In the genomic region with DNA sequence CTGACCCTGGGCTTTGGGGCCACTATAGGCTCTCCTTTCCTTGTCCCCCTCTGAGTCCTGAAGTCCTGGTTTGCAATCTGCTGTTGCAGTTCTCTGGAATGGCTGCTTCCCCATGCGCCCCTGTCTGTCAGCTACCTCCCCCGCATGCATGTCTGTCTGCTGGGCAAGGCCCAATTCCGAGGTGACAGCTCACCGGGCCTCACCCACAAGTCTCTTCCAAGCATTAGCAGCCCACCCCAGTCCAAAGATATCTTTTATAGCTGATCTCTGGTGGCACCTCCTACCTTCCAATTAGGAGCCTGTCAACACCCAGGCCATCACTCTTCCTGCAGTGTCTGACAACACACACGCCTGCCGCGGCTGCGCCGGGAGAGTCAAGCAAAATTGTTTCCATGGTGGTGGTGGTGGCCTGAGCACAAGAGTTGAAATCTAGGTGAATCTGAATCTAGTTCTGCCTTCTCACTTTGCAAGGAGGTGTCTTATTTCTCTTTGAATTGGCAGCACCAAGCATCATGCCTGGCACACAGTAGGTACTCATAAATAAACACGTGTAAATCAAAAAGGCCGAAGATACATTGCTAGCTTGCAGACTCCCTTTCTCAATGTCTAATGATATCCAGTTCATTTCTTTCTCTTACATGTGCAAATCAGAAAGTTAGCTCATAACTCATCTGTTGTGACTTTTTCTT, we compare ENCODE assay signal across 11 cellular contexts. TPM values are rescaled to one million over a fixed set of nuclear protein-coding genes. Genes with fewer than 3 reads are reported as not detected.
DNase-seq lines count a peak whose midpoint lies in the region; ATAC-seq lines count a peak whose summit lies in the region.
"Had no signal": no experiment of that assay in that cellular context is flagged by ENCODE, and none has a peak within 500 bp of the region (broad histone marks: within the 10 kb centered on the region; RNA-seq: fewer than 3 reads in every experiment).

No MANE protein-coding gene starts in this region.

- H3K4me3 ChIP-seq in neuronal stem cell (ENCODE audit: low read length in 2 of 2) = no peak overlapping the region

- no peak overlapping the region for H2BK12ac ChIP-seq in neuronal stem cell (ENCODE audit: low read length)

- no peak overlapping the region for H2BK15ac ChIP-seq in neuronal stem cell (ENCODE audit: low read length)

- peaks cover 0 to 19% (median 0%) of the 10 kb centered on the region in 3 experiments for H3K27me3 ChIP-seq in neuronal stem cell (ENCODE audit: control insufficient read depth in 3 of 3, insufficient read depth in 3 of 3, low read depth in 1 of 3, low read length in 3 of 3)
- H3K27me3 ChIP-seq: sigmoid colon had no signal

- H3K27ac ChIP-seq in KOPT-K1 (ENCODE audit: low read depth, low read length, poor library complexity, severe bottlenecking) (peak overlapping the region; percentile 78), neuronal stem cell (replicated peaks; ENCODE audit: low read length) (no peak overlapping the region)

- H3K4me1 ChIP-seq in neuronal stem cell (ENCODE audit: control insufficient read depth in 2 of 2, insufficient read depth in 1 of 2, low read depth in 1 of 2, low read length in 2 of 2) = peaks cover 6 to 15% of the 10 kb centered on the region in 2 donors
- H3K4me1 ChIP-seq: sigmoid colon had no signal

- DNase-seq in Daoy (ENCODE audit: low read depth) (peak; percentile 17), UCSD-AML1 (lab: John Stamatoyannopoulos, UW; ENCODE audit: unreplicated experiment) (peak; percentile 79), neuronal stem cell (ENCODE audit: low spot score) (no peak), AML-193 (lab: John Stamatoyannopoulos, UW) (no peak)
- no peak for DNase-seq in activated T-helper 2 cell treated with anti-CD3 and anti-CD28 coated beads, Interferon-gamma antibody, Interleukin-2, Interleukin-4, amounts not matched to agents 10 μg/mL and 5 μg/mL and 100 μg/mL, durations not matched to agents 14 hours and 24 hours and 36 hours (ENCODE audit: low spot score)
- DNase-seq: DMS53, NCI-H2171, sigmoid colon had no signal

- H3K27me3 Mint-ChIP-seq in activated T-helper 2 cell treated with anti-CD3 and anti-CD28 coated beads, Interferon-gamma antibody, Interleukin-2, Interleukin-4, amounts not matched to agents 10 μg/mL and 5 μg/mL and 100 μg/mL, durations not matched to agents 14 hours and 24 hours and 36 hours (ENCODE audit: low read depth) = peaks cover 82% of the 10 kb centered on the region

- H3K79me1 ChIP-seq in neuronal stem cell (ENCODE audit: low read depth, low read length) = no peaks in the 10 kb centered on the region

- no peak overlapping the region for H3K4me2 ChIP-seq in neuronal stem cell (ENCODE audit: insufficient read depth, low read length, poor library complexity, severe bottlenecking)

- no peak overlapping the region for H3K18ac ChIP-seq in neuronal stem cell (ENCODE audit: low read length)

- ATAC-seq in GM19467 (IDR thresholded peaks at IDR 0.05; ENCODE audit: unreplicated experiment) (no peak), HG02852 (IDR thresholded peaks at IDR 0.05; ENCODE audit: unreplicated experiment) (no peak)

- no peak overlapping the region for H2BK120ac ChIP-seq in neuronal stem cell (ENCODE audit: low read depth, low read length)

- no peak overlapping the region for H3K4ac ChIP-seq in neuronal stem cell (ENCODE audit: low read length)

- no peak overlapping the region for H3K27ac Mint-ChIP-seq in activated T-helper 2 cell treated with anti-CD3 and anti-CD28 coated beads, Interferon-gamma antibody, Interleukin-2, Interleukin-4, amounts not matched to agents 10 μg/mL and 5 μg/mL and 100 μg/mL, durations not matched to agents 14 hours and 24 hours and 36 hours

- H3K9me3 ChIP-seq in KOPT-K1 (ENCODE audit: insufficient read depth, low read length, poor library complexity, severe bottlenecking) = no peaks in the 10 kb centered on the region
- H3K9me3 ChIP-seq in neuronal stem cell (replicated peaks in 1 of 2; ENCODE audit: control insufficient read depth in 2 of 2, insufficient read depth in 1 of 2, low read depth in 1 of 2, low read length in 2 of 2) = no peaks in the 10 kb centered on the region
- H3K9me3 ChIP-seq: sigmoid colon had no signal

- H4K8ac ChIP-seq in neuronal stem cell (ENCODE audit: low read depth, low read length) = no peak overlapping the region

- peaks cover 8% of the 10 kb centered on the region; the same call in 1 of the 2 replicates for H3K36me3 ChIP-seq in KOPT-K1 (ENCODE audit: insufficient read depth, low read length)
- H3K36me3 ChIP-seq in neuronal stem cell (replicated peaks in 1 of 2; ENCODE audit: control insufficient read depth in 2 of 2, insufficient read depth in 2 of 2, low read length in 2 of 2) = no peaks in the 10 kb centered on the region
- H3K36me3 ChIP-seq: sigmoid colon had no signal

- WGBS in neuronal stem cell (ENCODE audit: extremely low coverage in 2 of 2, insufficient read length in 2 of 2, insufficient replicate concordance in 1 of 2), 2 donors = no CpG with 5 or more reads among the region's 11 CpGs

- H3K9ac ChIP-seq in neuronal stem cell (ENCODE audit: low read depth, low read length, poor library complexity) = no peak overlapping the region

- H3K9me3 Mint-ChIP-seq in activated T-helper 2 cell treated with anti-CD3 and anti-CD28 coated beads, Interferon-gamma antibody, Interleukin-2, Interleukin-4, amounts not matched to agents 10 μg/mL and 5 μg/mL and 100 μg/mL, durations not matched to agents 14 hours and 24 hours and 36 hours = no peaks in the 10 kb centered on the region

- no peak overlapping the region for H4K91ac ChIP-seq in neuronal stem cell (ENCODE audit: low read depth, low read length, poor library complexity)

- H3K36me3 Mint-ChIP-seq in activated T-helper 2 cell treated with anti-CD3 and anti-CD28 coated beads, Interferon-gamma antibody, Interleukin-2, Interleukin-4, amounts not matched to agents 10 μg/mL and 5 μg/mL and 100 μg/mL, durations not matched to agents 14 hours and 24 hours and 36 hours (ENCODE audit: low read depth) = no peaks in the 10 kb centered on the region

- peaks cover 19% of the 10 kb centered on the region for H3K4me1 Mint-ChIP-seq in activated T-helper 2 cell treated with anti-CD3 and anti-CD28 coated beads, Interferon-gamma antibody, Interleukin-2, Interleukin-4, amounts not matched to agents 10 μg/mL and 5 μg/mL and 100 μg/mL, durations not matched to agents 14 hours and 24 hours and 36 hours (ENCODE audit: low read depth)

- no peak overlapping the region for H3K23ac ChIP-seq in neuronal stem cell (ENCODE audit: low read depth, low read length, poor library complexity)

- no peak overlapping the region for H2AFZ ChIP-seq in neuronal stem cell (ENCODE audit: low read length)

- intact Hi-C loops in activated T-helper 2 cell treated with anti-CD3 and anti-CD28 coated beads, Interferon-gamma antibody, Interleukin-2, Interleukin-4, amounts not matched to agents 10 μg/mL and 5 μg/mL and 100 μg/mL, durations not matched to agents 14 hours and 24 hours and 36 hours (cut with micrococcal nuclease) = loop anchor here (2.0 to 10.0 kb wide), 4 partner anchors 22 to 1382 kb away; no protein-coding TSS in a partner anchor

- H2BK5ac ChIP-seq in neuronal stem cell (ENCODE audit: low read length) = no peak overlapping the region

- no peak overlapping the region for H3K14ac ChIP-seq in neuronal stem cell (ENCODE audit: low read length)

- peak overlapping the region; percentile 44 for H2AK5ac ChIP-seq in neuronal stem cell (ENCODE audit: low read depth, low read length)

- H3K4me3 Mint-ChIP-seq in activated T-helper 2 cell treated with anti-CD3 and anti-CD28 coated beads, Interferon-gamma antibody, Interleukin-2, Interleukin-4, amounts not matched to agents 10 μg/mL and 5 μg/mL and 100 μg/mL, durations not matched to agents 14 hours and 24 hours and 36 hours (ENCODE audit: low read depth) = no peak overlapping the region

RNA-seq across cellular contexts. Expression of a gene that starts 1.2 kb away (rescaled TPM):
- 2.0 and 6.0 TPM in 2 replicates for total RNA-seq in Daoy (2014; rRNA removed; shearing (Covaris generic))
- 1.9 TPM for polyA plus RNA-seq in neuronal stem cell (2013, experiment 1 of 2)
- 1.8 TPM for polyA plus RNA-seq in neuronal stem cell (2013, experiment 2 of 2)
- total RNA-seq in activated T-helper 2 cell treated with anti-CD3 and anti-CD28 coated beads, Interferon-gamma antibody, Interleukin-2, Interleukin-4, amounts not matched to agents 10 μg/mL and 5 μg/mL and 100 μg/mL, durations not matched to agents 14 hours and 24 hours and 36 hours = not detected in 2 replicates

Comparison
In these comparisons a context has a peak if more than half of its experiments do, and no peak if none do; other contexts are left out.
1. DNase-seq: peak in Daoy (single experiment) and UCSD-AML1 (single experiment); none in neuronal stem cell (single experiment), activated T-helper 2 cell treated with anti-CD3 and anti-CD28 coated beads, Interferon-gamma antibody, Interleukin-2, Interleukin-4, amounts not matched to agents 10 μg/mL and 5 μg/mL and 100 μg/mL, durations not matched to agents 14 hours and 24 hours and 36 hours (single experiment) and AML-193 (0 of 2).